ENCODE assay signal across 8 cellular contexts in the genomic region with DNA sequence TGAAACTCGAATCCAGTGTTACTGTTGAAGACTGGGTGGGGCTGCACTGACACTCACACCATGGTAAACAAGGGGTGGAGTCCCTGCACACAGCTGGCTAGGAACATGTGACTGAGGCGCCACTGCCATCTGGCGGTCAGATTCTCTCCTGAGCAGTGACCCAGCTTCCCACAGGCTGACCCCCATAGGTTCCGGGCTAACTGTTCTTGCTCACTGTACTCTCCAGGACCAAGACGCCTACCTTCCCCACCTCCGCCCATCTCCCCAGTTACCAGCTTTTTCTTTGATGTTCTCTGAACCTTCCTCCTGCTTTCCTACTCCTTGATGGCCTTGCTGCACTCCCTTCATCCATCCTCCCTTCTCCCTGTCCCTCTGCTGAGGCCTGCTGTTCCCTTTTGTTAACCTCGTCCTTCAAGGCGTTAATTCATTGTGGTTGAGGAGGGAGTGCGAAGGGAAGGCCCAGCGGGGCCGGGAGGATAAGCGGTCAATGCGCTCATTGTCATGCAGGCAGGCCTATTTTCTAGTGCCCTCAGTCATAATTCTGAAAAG.
DNase-seq lines count a peak whose midpoint lies in the region; ATAC-seq, FAIRE-seq and TF ChIP-seq lines count a peak whose summit lies in the region.

No MANE protein-coding gene starts in this region.

- 57 to 66% methylated on average over 13 of the region's 13 CpGs for WGBS in sigmoid colon, 2 donors

- intact Hi-C loops in ascending aorta (cut with DNase I): loop anchor here (2.0 to 5.0 kb wide), 3 partner anchors 127 to 765 kb away; a partner anchor contains a TSS
- intact Hi-C loops in sigmoid colon (cut with DNase I): loop anchor here (2.0 to 10.0 kb wide), 5 partner anchors 43 to 767 kb away; a partner anchor contains a TSS

- no peak overlapping the region for H3K27ac ChIP-seq in ascending aorta
- H3K27ac ChIP-seq in sigmoid colon: peak overlapping the region in 3 of 4 donors; percentile 36 to 46 (median 37)

- H3K36me3 ChIP-seq in ascending aorta (no peaks in the 10 kb centered on the region), sigmoid colon (no peaks in the 10 kb centered on the region)

- TF ChIP-seq CTCF in ascending aorta (IDR thresholded peaks at IDR 0.05) (peak; percentile 67 to 75 (median 71)), sigmoid colon (IDR thresholded peaks at IDR 0.05) (peak; percentile 50 to 73 (median 58))

- TF ChIP-seq EP300 in sigmoid colon (IDR thresholded peaks at IDR 0.05): no peak

- peak; percentile 28 for DNase-seq in GM12891 (ENCODE audit: insufficient read length, low spot score)
- DNase-seq in NCI-H1048 (lab: John Stamatoyannopoulos, UW): peak; percentile 70
- DNase-seq in T-helper 1 cell: peak; percentile 22 to 84 (median 31)
- DNase-seq in ascending aorta (ENCODE audit: low spot score in 2 of 2): peak; percentile 31 to 83
- DNase-seq in hippocampal formation (lab: John Stamatoyannopoulos, UW): peak; percentile 78 to 81
- peak; percentile 91 for DNase-seq in sigmoid colon
- DNase-seq in DMS79 treated with DMSO at 0.1 percent for 48 hours (lab: John Stamatoyannopoulos, UW): no peak

- H3K4me3 ChIP-seq in ascending aorta (no peak overlapping the region), sigmoid colon (no peak overlapping the region)

- no peaks in the 10 kb centered on the region for H3K9me3 ChIP-seq in ascending aorta
- H3K9me3 ChIP-seq in sigmoid colon: no peaks in the 10 kb centered on the region

- H3K4me1 ChIP-seq in ascending aorta (no peaks in the 10 kb centered on the region), sigmoid colon (peaks cover 0 to 36% (median 24%) of the 10 kb centered on the region in 4 donors)

- ATAC-seq in HG02642 (IDR thresholded peaks at IDR 0.05; ENCODE audit: poor library complexity, unreplicated experiment): peak; percentile 100

- H3K27me3 ChIP-seq in ascending aorta: no peaks in the 10 kb centered on the region
- no peaks in the 10 kb centered on the region for H3K27me3 ChIP-seq in sigmoid colon

- no peak for TF ChIP-seq POLR2A in GM12891 (IDR thresholded peaks at IDR 0.05; ENCODE audit: low read depth, low read length)
- TF ChIP-seq POLR2A in sigmoid colon (IDR thresholded peaks at IDR 0.05): no peak

- FAIRE-seq in GM12891 (lab: Jason Lieb, UNC): peak; percentile 93

TF ChIP-seq in GM12891, 5 proteins besides CTCF, POLR2A, EP300 and RAD21:
- TF ChIP-seq POU2F2 (IDR thresholded peaks at IDR 0.05; ENCODE audit: low read depth, low read length) (no peak), PAX5 (IDR thresholded peaks at IDR 0.05; ENCODE audit: insufficient read depth, low read length, severe bottlenecking) (no peak), SPI1 (IDR thresholded peaks at IDR 0.05; ENCODE audit: low read depth, low read length) (no peak), TAF1 (IDR thresholded peaks at IDR 0.05; ENCODE audit: low read depth, low read length) (no peak), POLR2AphosphoS5 (IDR thresholded peaks at IDR 0.05; ENCODE audit: low read depth, low read length) (no peak)

Comparison
In these comparisons a context has a peak if more than half of its experiments do, and no peak if none do; other contexts are left out.
1. H3K27ac ChIP-seq: peak in sigmoid colon (3 of 4); none in ascending aorta (0 of 2).